Comparison of ENCODE assay signal across 1 cellular context in the genomic region with DNA sequence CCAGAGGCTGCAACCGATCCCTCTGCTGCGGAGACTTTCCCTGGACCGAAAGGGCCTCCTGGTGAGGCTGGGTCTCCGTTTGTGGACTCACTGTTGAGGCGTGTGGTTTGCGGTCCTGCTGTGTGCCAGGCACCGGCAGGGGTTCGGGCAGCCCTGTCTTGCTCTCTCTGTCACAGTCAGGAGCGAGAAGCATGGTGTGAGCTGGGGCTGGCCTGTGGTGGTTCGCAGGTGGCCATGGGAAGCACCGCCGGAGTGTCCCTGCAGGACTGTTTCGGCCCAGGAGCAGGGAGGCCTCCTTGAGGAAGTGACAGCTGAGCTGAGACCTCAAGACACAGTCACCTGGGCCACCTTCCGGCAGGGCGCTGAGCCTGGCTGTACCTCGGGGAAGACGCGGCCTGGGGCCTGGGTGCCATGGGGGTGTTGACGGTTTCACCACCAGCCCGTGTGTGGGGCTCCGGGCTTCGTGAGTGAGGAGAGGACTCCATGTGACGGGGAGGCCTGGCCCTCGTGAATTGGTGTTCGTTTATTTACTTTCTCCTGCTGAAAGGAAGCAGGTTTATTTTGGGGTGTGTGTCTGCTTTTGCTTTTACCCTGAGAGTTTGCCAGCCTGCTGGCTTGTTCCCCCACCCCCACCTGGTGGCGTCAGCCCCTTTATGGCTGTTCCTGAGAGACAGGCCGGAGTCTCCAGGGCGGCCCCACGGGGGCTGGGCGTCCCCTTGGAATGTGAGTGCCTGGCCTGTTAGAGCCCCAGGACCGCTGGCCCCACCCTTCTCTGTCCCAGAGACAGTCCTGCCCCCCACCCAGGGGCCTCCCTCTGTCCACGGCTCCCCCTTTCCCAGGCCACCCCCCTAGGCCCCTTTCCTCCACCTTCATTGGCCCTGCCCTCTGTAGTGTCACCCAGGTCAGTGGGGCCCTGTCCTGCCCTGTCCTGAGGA.
TF ChIP-seq lines count a peak whose summit lies in the region.

No MANE protein-coding gene starts in this region.

TF ChIP-seq in GM23338, 12 proteins besides CTCF, POLR2A, EP300 and RAD21 (continued from another document):
- TF ChIP-seq, protein P1, sequence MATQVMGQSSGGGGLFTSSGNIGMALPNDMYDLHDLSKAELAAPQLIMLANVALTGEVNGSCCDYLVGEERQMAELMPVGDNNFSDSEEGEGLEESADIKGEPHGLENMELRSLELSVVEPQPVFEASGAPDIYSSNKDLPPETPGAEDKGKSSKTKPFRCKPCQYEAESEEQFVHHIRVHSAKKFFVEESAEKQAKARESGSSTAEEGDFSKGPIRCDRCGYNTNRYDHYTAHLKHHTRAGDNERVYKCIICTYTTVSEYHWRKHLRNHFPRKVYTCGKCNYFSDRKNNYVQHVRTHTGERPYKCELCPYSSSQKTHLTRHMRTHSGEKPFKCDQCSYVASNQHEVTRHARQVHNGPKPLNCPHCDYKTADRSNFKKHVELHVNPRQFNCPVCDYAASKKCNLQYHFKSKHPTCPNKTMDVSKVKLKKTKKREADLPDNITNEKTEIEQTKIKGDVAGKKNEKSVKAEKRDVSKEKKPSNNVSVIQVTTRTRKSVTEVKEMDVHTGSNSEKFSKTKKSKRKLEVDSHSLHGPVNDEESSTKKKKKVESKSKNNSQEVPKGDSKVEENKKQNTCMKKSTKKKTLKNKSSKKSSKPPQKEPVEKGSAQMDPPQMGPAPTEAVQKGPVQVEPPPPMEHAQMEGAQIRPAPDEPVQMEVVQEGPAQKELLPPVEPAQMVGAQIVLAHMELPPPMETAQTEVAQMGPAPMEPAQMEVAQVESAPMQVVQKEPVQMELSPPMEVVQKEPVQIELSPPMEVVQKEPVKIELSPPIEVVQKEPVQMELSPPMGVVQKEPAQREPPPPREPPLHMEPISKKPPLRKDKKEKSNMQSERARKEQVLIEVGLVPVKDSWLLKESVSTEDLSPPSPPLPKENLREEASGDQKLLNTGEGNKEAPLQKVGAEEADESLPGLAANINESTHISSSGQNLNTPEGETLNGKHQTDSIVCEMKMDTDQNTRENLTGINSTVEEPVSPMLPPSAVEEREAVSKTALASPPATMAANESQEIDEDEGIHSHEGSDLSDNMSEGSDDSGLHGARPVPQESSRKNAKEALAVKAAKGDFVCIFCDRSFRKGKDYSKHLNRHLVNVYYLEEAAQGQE (IDR thresholded peaks at IDR 0.05; ENCODE audit: unreplicated experiment): no peak
- TF ChIP-seq, protein P2, sequence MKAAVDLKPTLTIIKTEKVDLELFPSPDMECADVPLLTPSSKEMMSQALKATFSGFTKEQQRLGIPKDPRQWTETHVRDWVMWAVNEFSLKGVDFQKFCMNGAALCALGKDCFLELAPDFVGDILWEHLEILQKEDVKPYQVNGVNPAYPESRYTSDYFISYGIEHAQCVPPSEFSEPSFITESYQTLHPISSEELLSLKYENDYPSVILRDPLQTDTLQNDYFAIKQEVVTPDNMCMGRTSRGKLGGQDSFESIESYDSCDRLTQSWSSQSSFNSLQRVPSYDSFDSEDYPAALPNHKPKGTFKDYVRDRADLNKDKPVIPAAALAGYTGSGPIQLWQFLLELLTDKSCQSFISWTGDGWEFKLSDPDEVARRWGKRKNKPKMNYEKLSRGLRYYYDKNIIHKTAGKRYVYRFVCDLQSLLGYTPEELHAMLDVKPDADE (IDR thresholded peaks at IDR 0.05): no peak
- TF ChIP-seq, protein P3, sequence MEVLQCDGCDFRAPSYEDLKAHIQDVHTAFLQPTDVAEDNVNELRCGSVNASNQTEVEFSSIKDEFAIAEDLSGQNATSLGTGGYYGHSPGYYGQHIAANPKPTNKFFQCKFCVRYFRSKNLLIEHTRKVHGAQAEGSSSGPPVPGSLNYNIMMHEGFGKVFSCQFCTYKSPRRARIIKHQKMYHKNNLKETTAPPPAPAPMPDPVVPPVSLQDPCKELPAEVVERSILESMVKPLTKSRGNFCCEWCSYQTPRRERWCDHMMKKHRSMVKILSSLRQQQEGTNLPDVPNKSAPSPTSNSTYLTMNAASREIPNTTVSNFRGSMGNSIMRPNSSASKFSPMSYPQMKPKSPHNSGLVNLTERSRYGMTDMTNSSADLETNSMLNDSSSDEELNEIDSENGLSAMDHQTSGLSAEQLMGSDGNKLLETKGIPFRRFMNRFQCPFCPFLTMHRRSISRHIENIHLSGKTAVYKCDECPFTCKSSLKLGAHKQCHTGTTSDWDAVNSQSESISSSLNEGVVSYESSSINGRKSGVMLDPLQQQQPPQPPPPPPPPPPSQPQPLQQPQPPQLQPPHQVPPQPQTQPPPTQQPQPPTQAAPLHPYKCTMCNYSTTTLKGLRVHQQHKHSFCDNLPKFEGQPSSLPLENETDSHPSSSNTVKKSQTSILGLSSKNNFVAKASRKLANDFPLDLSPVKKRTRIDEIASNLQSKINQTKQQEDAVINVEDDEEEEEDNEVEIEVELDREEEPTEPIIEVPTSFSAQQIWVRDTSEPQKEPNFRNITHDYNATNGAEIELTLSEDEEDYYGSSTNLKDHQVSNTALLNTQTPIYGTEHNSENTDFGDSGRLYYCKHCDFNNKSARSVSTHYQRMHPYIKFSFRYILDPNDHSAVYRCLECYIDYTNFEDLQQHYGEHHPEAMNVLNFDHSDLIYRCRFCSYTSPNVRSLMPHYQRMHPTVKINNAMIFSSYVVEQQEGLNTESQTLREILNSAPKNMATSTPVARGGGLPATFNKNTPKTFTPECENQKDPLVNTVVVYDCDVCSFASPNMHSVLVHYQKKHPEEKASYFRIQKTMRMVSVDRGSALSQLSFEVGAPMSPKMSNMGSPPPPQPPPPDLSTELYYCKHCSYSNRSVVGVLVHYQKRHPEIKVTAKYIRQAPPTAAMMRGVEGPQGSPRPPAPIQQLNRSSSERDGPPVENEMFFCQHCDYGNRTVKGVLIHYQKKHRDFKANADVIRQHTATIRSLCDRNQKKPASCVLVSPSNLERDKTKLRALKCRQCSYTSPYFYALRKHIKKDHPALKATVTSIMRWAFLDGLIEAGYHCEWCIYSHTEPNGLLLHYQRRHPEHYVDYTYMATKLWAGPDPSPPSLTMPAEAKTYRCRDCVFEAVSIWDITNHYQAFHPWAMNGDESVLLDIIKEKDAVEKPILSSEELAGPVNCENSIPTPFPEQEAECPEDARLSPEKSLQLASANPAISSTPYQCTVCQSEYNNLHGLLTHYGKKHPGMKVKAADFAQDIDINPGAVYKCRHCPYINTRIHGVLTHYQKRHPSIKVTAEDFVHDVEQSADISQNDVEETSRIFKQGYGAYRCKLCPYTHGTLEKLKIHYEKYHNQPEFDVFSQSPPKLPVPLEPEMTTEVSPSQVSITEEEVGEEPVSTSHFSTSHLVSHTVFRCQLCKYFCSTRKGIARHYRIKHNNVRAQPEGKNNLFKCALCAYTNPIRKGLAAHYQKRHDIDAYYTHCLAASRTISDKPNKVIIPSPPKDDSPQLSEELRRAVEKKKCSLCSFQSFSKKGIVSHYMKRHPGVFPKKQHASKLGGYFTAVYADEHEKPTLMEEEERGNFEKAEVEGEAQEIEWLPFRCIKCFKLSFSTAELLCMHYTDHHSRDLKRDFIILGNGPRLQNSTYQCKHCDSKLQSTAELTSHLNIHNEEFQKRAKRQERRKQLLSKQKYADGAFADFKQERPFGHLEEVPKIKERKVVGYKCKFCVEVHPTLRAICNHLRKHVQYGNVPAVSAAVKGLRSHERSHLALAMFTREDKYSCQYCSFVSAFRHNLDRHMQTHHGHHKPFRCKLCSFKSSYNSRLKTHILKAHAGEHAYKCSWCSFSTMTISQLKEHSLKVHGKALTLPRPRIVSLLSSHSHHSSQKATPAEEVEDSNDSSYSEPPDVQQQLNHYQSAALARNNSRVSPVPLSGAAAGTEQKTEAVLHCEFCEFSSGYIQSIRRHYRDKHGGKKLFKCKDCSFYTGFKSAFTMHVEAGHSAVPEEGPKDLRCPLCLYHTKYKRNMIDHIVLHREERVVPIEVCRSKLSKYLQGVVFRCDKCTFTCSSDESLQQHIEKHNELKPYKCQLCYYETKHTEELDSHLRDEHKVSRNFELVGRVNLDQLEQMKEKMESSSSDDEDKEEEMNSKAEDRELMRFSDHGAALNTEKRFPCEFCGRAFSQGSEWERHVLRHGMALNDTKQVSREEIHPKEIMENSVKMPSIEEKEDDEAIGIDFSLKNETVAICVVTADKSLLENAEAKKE (CRISPR knock-in tag; IDR thresholded peaks at IDR 0.05): no peak
